In the genomic region with DNA sequence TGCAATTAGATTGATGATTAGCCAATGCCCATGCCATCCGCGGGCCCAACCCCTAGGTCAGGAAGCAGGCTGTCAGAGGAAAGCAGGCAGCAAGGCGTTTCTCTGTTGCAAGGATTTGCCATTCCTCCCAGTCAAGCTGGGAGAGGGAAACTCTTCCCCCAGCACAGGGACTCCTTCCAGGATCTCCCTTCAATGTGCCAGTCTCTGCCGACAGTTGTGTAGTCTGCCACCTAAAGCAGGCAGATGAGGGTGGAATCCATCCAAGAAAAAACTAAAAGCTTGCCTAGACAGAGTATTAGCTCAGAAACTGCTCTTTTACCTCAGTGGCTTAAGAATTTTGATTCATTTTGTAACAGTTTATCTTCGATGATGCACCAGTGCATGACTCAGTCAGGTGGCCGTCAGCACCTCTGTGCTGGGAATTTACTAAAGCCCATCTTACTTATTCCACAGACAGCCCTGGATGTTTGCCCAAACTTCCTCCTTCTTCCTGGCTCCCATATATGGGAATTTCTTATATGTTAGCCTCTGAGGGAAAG, we compare ENCODE assay signal across 1 cellular context.
TF ChIP-seq lines count a peak whose summit lies in the region.

No MANE protein-coding gene starts in this region.

TF ChIP-seq in A549, 52 proteins besides CTCF, POLR2A, EP300 and RAD21 (continued from another document):
- peak; percentile 49; the same call in 1 of the 3 replicates for TF ChIP-seq BCL3 (IDR thresholded peaks at IDR 0.05)
- TF ChIP-seq JUNB (IDR thresholded peaks at IDR 0.05) = peak; percentile 85
- peak; percentile 75 for TF ChIP-seq FOSL2 (IDR thresholded peaks at IDR 0.05)
- TF ChIP-seq FOSL2 (CRISPR knock-in tag; IDR thresholded peaks at IDR 0.05) = peak; percentile 78
- TF ChIP-seq PHF8 (IDR thresholded peaks at IDR 0.05; ENCODE audit: borderline replicate concordance, low read depth) = no peak
- TF ChIP-seq HOXA7 (CRISPR knock-in tag; IDR thresholded peaks at IDR 0.05) = no peak
- TF ChIP-seq KDM5A (IDR thresholded peaks at IDR 0.05) = no peak
